26 cellular contexts compared by ENCODE assay signal in the genomic region with DNA sequence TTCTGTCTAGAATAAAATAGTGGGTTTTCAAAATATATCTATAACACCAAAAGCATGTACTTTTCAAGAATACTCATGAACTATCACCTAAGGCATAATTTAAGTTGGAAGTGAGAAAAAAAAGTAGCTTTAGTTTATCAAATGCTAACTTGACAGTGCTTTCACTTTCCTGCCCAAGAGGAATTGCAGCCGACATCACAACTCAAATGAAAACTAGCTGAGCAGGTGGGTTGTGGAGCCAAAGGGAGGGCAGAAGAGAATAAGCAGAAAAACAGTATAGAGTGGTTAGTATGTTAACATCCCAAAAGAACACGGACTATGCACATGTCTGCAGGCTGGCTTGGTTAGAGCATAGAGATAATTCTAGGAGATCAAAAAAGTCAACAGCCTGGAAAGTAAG.
DNase-seq lines count a peak whose midpoint lies in the region; ATAC-seq, FAIRE-seq and TF ChIP-seq lines count a peak whose summit lies in the region.
"Had no signal": no experiment of that assay in that cellular context is flagged by ENCODE, and none has a peak within 500 bp of the region (broad histone marks: within the 10 kb centered on the region; RNA-seq: fewer than 3 reads in every experiment).

No MANE protein-coding gene starts in this region.

- H3K9me3 ChIP-seq in GM12878 (replicated peaks; ENCODE audit: control insufficient read depth, insufficient read depth, low read length) (no peaks in the 10 kb centered on the region), smooth muscle cell (replicated peaks; ENCODE audit: low read depth) (no peaks in the 10 kb centered on the region), OCI-LY7 (ENCODE audit: low read length) (no peaks in the 10 kb centered on the region)
- H3K9me3 ChIP-seq: HAP-1, prostate gland had no signal

- H3K27me3 ChIP-seq in GM12878 (replicated peaks in 1 of 2; ENCODE audit: control insufficient read depth in 2 of 2, insufficient read depth in 2 of 2, low read length in 1 of 2), result no peaks in the 10 kb centered on the region
- H3K27me3 ChIP-seq in smooth muscle cell (ENCODE audit: low read depth), result no peaks in the 10 kb centered on the region

- peak; percentile 75 for FAIRE-seq in GM12878 (lab: Jason Lieb, UNC)
- FAIRE-seq: D721Med, GM12891, keratinocyte, urothelium cell line had no signal

- POLR2A ChIA-PET in GM12878 (lab: Charles Lee), result no interaction called here
- POLR2A ChIA-PET in OCI-LY7 (lab: Charles Lee), result no interaction called here

- H4K20me1 ChIP-seq in GM12878 (ENCODE audit: control insufficient read depth, insufficient read depth), result no peaks in the 10 kb centered on the region
- H4K20me1 ChIP-seq in smooth muscle cell (ENCODE audit: low read depth), result no peaks in the 10 kb centered on the region
- no peaks in the 10 kb centered on the region for H4K20me1 ChIP-seq in OCI-LY7 (ENCODE audit: insufficient read depth, low read length)

- H3K4me2 ChIP-seq in GM12878 (ENCODE audit: control insufficient read depth, insufficient read depth) (no peak overlapping the region), smooth muscle cell (peak overlapping the region; percentile 61), OCI-LY7 (ENCODE audit: low read length) (no peak overlapping the region)

- no peaks in the 10 kb centered on the region for H3K79me2 ChIP-seq in GM12878 (ENCODE audit: control insufficient read depth, insufficient read depth, low read length)
- no peaks in the 10 kb centered on the region for H3K79me2 ChIP-seq in smooth muscle cell (ENCODE audit: low read depth)
- H3K79me2 ChIP-seq in OCI-LY7 (ENCODE audit: insufficient read depth, low read depth, low read length), result no peaks in the 10 kb centered on the region

- H3K4me1 ChIP-seq in GM12878 (ENCODE audit: control insufficient read depth, insufficient read depth, low read length) (no peaks in the 10 kb centered on the region), smooth muscle cell (ENCODE audit: low read depth) (peaks cover 36% of the 10 kb centered on the region), OCI-LY7 (ENCODE audit: insufficient read depth, low read length, poor library complexity, severe bottlenecking) (no peaks in the 10 kb centered on the region)
- H3K4me1 ChIP-seq: prostate gland had no signal

- no peak for TF ChIP-seq POLR2A in GM12878 (IDR thresholded peaks at IDR 0.05; ENCODE audit: low read depth, low read length)

- H3F3A ChIP-seq in smooth muscle cell (ENCODE audit: low read depth), result no peaks in the 10 kb centered on the region

- DNase-seq in NCI-H82 (lab: John Stamatoyannopoulos, UW), result peak; percentile 55
- DNase-seq in GM12878 (ENCODE audit: low read depth, low spot score), result no peak
- DNase-seq in left kidney (ENCODE audit: low read depth, low spot score), result peak; percentile 4
- no peak for DNase-seq in smooth muscle cell (lab: John Stamatoyannopoulos, UW; ENCODE audit: unreplicated experiment)
- no peak for DNase-seq in NCI-H526 (lab: John Stamatoyannopoulos, UW)
- no peak for DNase-seq in activated CD4-positive, alpha-beta T cell treated with anti-CD3 and anti-CD28 coated beads, Interleukin-2, amount 50 U/mL, for 1 hour
- DNase-seq in OCI-LY7 (ENCODE audit: low spot score), result no peak
- no peak for DNase-seq in hippocampal formation (lab: John Stamatoyannopoulos, UW)
- DNase-seq: activated CD4-positive, alpha-beta T cell treated with anti-CD3 and anti-CD28 coated beads, Interleukin-2, amount 50 U/mL, for 4 hours; activated CD8-positive, alpha-beta memory T cell treated with anti-CD3 and anti-CD28 coated beads, Interleukin-2, amount 50 U/mL, for 4 hours; activated effector memory CD4-positive, alpha-beta T cell treated with anti-CD3 and anti-CD28 coated beads, Interleukin-2, amount 50 U/mL, for 16 hours; CD4-positive, CD25-positive, alpha-beta regulatory T cell; effector CD8-positive, alpha-beta T cell; NCI-H146; NCI-H524 treated with DMSO at 0.1 percent for 48 hours; T-helper 9 cell had no signal

- in situ Hi-C loops in GM12878 (cut with MboI), result no loop called here

- RAD21 ChIA-PET in GM12878 (lab: Charles Lee; ENCODE audit: unreplicated experiment), result no interaction called here

- WGBS in GM12878 (ENCODE audit: insufficient coverage, insufficient replicate concordance, low lambda C conversion rate, missing lambda C conversion rate), result 49% methylated on average over 2 of the region's 2 CpGs
- 76% methylated on average over 2 of the region's 2 CpGs for WGBS in smooth muscle cell (ENCODE audit: low lambda C conversion rate)

- CTCF ChIA-PET in GM12878 (lab: Yijun Ruan, JAX), result no interaction called here
- CTCF ChIA-PET in OCI-LY7 (lab: Charles Lee; ENCODE audit: unreplicated experiment), result no interaction called here

- H3K36me3 ChIP-seq in GM12878 (ENCODE audit: control insufficient read depth in 2 of 2, insufficient read depth in 2 of 2, low read length in 1 of 2), result no peaks in the 10 kb centered on the region
- no peaks in the 10 kb centered on the region for H3K36me3 ChIP-seq in smooth muscle cell (ENCODE audit: low read depth)
- no peaks in the 10 kb centered on the region for H3K36me3 ChIP-seq in OCI-LY7 (ENCODE audit: insufficient read depth, low read length)
- H3K36me3 ChIP-seq: HAP-1, prostate gland had no signal

- TF ChIP-seq EP300 in GM12878 (IDR thresholded peaks at IDR 0.05; ENCODE audit: borderline replicate concordance in 1 of 2, control insufficient read depth in 1 of 2, low read depth in 2 of 2, low read length in 2 of 2), result no peak

- SMC1A ChIA-PET in GM12878 (lab: Charles Lee; ENCODE audit: uncharacterized antibody, unreplicated experiment), result interaction anchor here (0.8 kb wide), 1 partner anchor 213 kb away, joined by 3 read pairs; no protein-coding TSS in a partner anchor

- no peak for TF ChIP-seq RAD21 in GM12878 (IDR thresholded peaks at IDR 0.05; ENCODE audit: insufficient read depth, low read depth, low read length)

- TF ChIP-seq CTCF in GM12878 (IDR thresholded peaks at IDR 0.05 in 2 of 3, conservative IDR thresholded peaks at IDR 0.05 in 1 of 3; ENCODE audit: control insufficient read depth in 2 of 3, extremely low read depth in 1 of 3, insufficient read depth in 1 of 3, low read depth in 3 of 3, low read length in 3 of 3) (no peak), smooth muscle cell (IDR thresholded peaks at IDR 0.05; ENCODE audit: borderline replicate concordance, insufficient read depth, poor library complexity, severe bottlenecking) (no peak), OCI-LY7 (conservative IDR thresholded peaks at IDR 0.05; ENCODE audit: low read length) (no peak)

- intact Hi-C loops in GM12878 (cut with micrococcal nuclease; ENCODE audit: unreplicated experiment) (no loop called here), OCI-LY7 (cut with micrococcal nuclease; ENCODE audit: unreplicated experiment) (no loop called here)

- H2AFZ ChIP-seq in GM12878 (ENCODE audit: control insufficient read depth, low read depth, low read length), result no peak overlapping the region; the same call in 1 of the 2 replicates
- no peak overlapping the region for H2AFZ ChIP-seq in smooth muscle cell (ENCODE audit: low read depth)
- H2AFZ ChIP-seq in OCI-LY7 (ENCODE audit: low read length), result no peak overlapping the region

- H3K9ac ChIP-seq in GM12878 (ENCODE audit: control insufficient read depth, insufficient read depth, low read length) (no peak overlapping the region), smooth muscle cell (ENCODE audit: low read depth) (no peak overlapping the region)

- ATAC-seq in GM12878, result no peak
- ATAC-seq: esophagus mucosa, WTC11 had no signal

- H3K4me3 ChIP-seq in GM12878, result no peak overlapping the region
- no peak overlapping the region for H3K4me3 ChIP-seq in smooth muscle cell
- no peak overlapping the region for H3K4me3 ChIP-seq in OCI-LY7 (ENCODE audit: low read depth, low read length, poor library complexity, severe bottlenecking)
- H3K4me3 ChIP-seq: HAP-1, lung, prostate gland had no signal

- no peaks in the 10 kb centered on the region for H3K9me2 ChIP-seq in OCI-LY7 (ENCODE audit: insufficient read depth, low read length)

- BruUV-seq in GM12878 (replicated peaks; lab: Mats Ljungman, UMichigan) (no TSS peak), OCI-LY7 (replicated peaks; lab: Mats Ljungman, UMichigan) (no TSS peak)

- no peak overlapping the region for H3K27ac ChIP-seq in GM12878 (ENCODE audit: control insufficient read depth, insufficient read depth)
- H3K27ac ChIP-seq in smooth muscle cell (ENCODE audit: low read depth), result no peak overlapping the region
- H3K27ac ChIP-seq in OCI-LY7 (ENCODE audit: low read depth, low read length, poor library complexity, severe bottlenecking), result no peak overlapping the region
- H3K27ac ChIP-seq: prostate gland, RWPE1 had no signal

TF ChIP-seq in GM12878, 131 proteins besides CTCF, POLR2A, EP300 and RAD21 (continues in another document):
- TF ChIP-seq SIN3A (IDR thresholded peaks at IDR 0.05; ENCODE audit: low read depth, low read length), result no peak
- TF ChIP-seq MXI1 (IDR thresholded peaks at IDR 0.05; ENCODE audit: low read depth, low read length), result no peak
- TF ChIP-seq MEF2B (IDR thresholded peaks at IDR 0.05; ENCODE audit: partially characterized antibody, poor library complexity, severe bottlenecking), result no peak
- no peak for TF ChIP-seq EZH2 (IDR thresholded peaks at IDR 0.05; ENCODE audit: borderline replicate concordance, control insufficient read depth, low read depth, low read length)
- no peak for TF ChIP-seq IRF4 (IDR thresholded peaks at IDR 0.05; ENCODE audit: low read depth, low read length)
- TF ChIP-seq EED (IDR thresholded peaks at IDR 0.05; ENCODE audit: low read depth), result no peak
- TF ChIP-seq, protein P1, sequence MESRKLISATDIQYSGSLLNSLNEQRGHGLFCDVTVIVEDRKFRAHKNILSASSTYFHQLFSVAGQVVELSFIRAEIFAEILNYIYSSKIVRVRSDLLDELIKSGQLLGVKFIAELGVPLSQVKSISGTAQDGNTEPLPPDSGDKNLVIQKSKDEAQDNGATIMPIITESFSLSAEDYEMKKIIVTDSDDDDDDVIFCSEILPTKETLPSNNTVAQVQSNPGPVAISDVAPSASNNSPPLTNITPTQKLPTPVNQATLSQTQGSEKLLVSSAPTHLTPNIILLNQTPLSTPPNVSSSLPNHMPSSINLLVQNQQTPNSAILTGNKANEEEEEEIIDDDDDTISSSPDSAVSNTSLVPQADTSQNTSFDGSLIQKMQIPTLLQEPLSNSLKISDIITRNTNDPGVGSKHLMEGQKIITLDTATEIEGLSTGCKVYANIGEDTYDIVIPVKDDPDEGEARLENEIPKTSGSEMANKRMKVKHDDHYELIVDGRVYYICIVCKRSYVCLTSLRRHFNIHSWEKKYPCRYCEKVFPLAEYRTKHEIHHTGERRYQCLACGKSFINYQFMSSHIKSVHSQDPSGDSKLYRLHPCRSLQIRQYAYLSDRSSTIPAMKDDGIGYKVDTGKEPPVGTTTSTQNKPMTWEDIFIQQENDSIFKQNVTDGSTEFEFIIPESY (IDR thresholded peaks at IDR 0.05), result no peak
- TF ChIP-seq SRF (IDR thresholded peaks at IDR 0.05; ENCODE audit: low read depth in 2 of 2, low read length in 2 of 2), result no peak
- TF ChIP-seq YBX1 (IDR thresholded peaks at IDR 0.05), result no peak
- TF ChIP-seq, protein P2, sequence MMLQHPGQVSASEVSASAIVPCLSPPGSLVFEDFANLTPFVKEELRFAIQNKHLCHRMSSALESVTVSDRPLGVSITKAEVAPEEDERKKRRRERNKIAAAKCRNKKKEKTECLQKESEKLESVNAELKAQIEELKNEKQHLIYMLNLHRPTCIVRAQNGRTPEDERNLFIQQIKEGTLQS (IDR thresholded peaks at IDR 0.05; ENCODE audit: borderline replicate concordance, extremely low read depth, low read depth, low read length), result no peak

Comparison
In these comparisons a context has a peak if more than half of its experiments do, and no peak if none do; other contexts are left out.
1. DNase-seq: peak in NCI-H82 (single experiment) and left kidney (single experiment); none in GM12878 (single experiment), smooth muscle cell (single experiment), NCI-H526 (0 of 2), activated CD4-positive, alpha-beta T cell treated with anti-CD3 and anti-CD28 coated beads, Interleukin-2, amount 50 U/mL, for 1 hour (single experiment), OCI-LY7 (single experiment) and hippocampal formation (0 of 2).